1 cellular context compared by ENCODE assay signal in the genomic region with DNA sequence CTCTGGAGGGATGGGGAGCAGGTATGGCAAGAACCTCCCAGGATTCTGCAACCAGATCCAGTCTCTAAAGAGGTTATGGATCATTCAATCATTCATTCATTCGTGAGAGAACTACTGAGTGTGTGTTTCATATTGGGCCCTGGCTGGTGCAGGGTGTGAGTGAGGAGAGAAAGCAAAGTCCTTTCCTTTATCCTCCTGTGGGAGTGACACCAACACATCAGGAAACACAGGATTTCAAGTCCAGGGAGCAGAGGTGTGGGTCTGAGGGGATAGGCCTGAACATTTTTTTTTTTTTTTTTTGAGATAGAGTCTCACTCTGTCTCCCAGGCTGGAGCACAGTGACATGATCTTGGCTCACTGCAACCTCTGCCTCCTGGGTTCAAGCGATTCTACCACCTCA.
TF ChIP-seq lines count a peak whose summit lies in the region.

No MANE protein-coding gene starts in this region.

TF ChIP-seq in HepG2, 621 proteins besides CTCF, POLR2A, EP300 and RAD21 (continued from another document):
- TF ChIP-seq, protein P1, sequence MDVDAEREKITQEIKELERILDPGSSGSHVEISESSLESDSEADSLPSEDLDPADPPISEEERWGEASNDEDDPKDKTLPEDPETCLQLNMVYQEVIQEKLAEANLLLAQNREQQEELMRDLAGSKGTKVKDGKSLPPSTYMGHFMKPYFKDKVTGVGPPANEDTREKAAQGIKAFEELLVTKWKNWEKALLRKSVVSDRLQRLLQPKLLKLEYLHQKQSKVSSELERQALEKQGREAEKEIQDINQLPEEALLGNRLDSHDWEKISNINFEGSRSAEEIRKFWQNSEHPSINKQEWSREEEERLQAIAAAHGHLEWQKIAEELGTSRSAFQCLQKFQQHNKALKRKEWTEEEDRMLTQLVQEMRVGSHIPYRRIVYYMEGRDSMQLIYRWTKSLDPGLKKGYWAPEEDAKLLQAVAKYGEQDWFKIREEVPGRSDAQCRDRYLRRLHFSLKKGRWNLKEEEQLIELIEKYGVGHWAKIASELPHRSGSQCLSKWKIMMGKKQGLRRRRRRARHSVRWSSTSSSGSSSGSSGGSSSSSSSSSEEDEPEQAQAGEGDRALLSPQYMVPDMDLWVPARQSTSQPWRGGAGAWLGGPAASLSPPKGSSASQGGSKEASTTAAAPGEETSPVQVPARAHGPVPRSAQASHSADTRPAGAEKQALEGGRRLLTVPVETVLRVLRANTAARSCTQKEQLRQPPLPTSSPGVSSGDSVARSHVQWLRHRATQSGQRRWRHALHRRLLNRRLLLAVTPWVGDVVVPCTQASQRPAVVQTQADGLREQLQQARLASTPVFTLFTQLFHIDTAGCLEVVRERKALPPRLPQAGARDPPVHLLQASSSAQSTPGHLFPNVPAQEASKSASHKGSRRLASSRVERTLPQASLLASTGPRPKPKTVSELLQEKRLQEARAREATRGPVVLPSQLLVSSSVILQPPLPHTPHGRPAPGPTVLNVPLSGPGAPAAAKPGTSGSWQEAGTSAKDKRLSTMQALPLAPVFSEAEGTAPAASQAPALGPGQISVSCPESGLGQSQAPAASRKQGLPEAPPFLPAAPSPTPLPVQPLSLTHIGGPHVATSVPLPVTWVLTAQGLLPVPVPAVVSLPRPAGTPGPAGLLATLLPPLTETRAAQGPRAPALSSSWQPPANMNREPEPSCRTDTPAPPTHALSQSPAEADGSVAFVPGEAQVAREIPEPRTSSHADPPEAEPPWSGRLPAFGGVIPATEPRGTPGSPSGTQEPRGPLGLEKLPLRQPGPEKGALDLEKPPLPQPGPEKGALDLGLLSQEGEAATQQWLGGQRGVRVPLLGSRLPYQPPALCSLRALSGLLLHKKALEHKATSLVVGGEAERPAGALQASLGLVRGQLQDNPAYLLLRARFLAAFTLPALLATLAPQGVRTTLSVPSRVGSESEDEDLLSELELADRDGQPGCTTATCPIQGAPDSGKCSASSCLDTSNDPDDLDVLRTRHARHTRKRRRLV (CRISPR knock-in tag; IDR thresholded peaks at IDR 0.05), result no peak
- TF ChIP-seq RELA (CRISPR knock-in tag; IDR thresholded peaks at IDR 0.05), result no peak
- no peak for TF ChIP-seq SATB2 (CRISPR knock-in tag; IDR thresholded peaks at IDR 0.05)
- no peak for TF ChIP-seq ZBTB37 (CRISPR knock-in tag; IDR thresholded peaks at IDR 0.05)
- TF ChIP-seq RBFOX2 (IDR thresholded peaks at IDR 0.05; ENCODE audit: low read depth, low read length), result 0 out of 2 replicates have a peak, but pooled peaks have one; percentile 46
- no peak for TF ChIP-seq FOSL2 (CRISPR knock-in tag; IDR thresholded peaks at IDR 0.05)
